Comparison of ENCODE assay signal across 29 cellular contexts in the genomic region with DNA sequence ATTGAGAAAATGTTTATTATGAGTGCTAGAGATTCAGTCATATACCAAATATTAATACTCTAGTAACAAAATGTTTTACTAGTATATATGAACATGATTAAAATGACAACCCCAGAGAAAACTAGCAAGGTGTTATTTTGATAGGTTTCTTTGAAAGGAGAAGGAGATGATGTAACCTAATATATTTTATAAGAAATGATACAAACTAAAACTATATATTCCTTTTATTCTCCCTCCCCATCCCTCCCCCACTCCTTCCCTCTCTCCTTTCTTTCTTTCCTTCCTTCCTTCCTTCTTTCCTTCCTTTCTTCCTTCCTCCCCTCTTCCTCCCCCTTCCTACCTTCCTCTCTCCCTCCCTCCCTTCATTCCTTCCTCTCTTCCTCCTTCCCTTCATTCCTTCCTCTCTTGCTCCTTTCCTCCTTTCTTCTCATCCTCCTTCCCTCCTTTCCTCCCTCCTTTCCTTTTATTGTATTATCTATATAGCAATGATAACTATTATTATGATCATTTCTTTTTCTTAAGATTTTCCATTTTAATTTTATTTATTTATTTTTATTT.
"Had no signal": no experiment of that assay in that cellular context is flagged by ENCODE, and none has a peak within 500 bp of the region (broad histone marks: within the 10 kb centered on the region; RNA-seq: fewer than 3 reads in every experiment).

No MANE protein-coding gene starts in this region.

- H3K27me3 ChIP-seq: colonic mucosa, dorsolateral prefrontal cortex, esophagus muscularis mucosa, esophagus squamous epithelium, gastrocnemius medialis, gastroesophageal sphincter, heart left ventricle, heart right ventricle had no signal

- H3K4me1 ChIP-seq: colonic mucosa, esophagus muscularis mucosa, esophagus squamous epithelium, foreskin keratinocyte, gastroesophageal sphincter, heart left ventricle, heart right ventricle had no signal

- H3K27ac Mint-ChIP-seq: dendritic cell treated with granulocyte-macrophage colony-stimulating factor and Interleukin-4, amounts not matched to agents 40 ng/mL and 50 ng/mL, for 4 days; effector memory CD8-positive, alpha-beta T cell; endodermal cell had no signal

- H3K4me1 Mint-ChIP-seq: endodermal cell had no signal

- H3K4me3 ChIP-seq: colonic mucosa, coronary artery, dorsolateral prefrontal cortex, esophagus muscularis mucosa, esophagus squamous epithelium, gastrocnemius medialis, gastroesophageal sphincter, heart left ventricle, heart right ventricle had no signal

- H3K27ac ChIP-seq: colonic mucosa, coronary artery, dorsolateral prefrontal cortex, epithelial cell of prostate, esophagus muscularis mucosa, esophagus squamous epithelium, foreskin keratinocyte, gastrocnemius medialis, gastroesophageal sphincter, heart left ventricle, heart right ventricle had no signal

- H3K9me3 ChIP-seq: colonic mucosa, esophagus muscularis mucosa, esophagus squamous epithelium, gastrocnemius medialis, gastroesophageal sphincter had no signal

- H3K36me3 ChIP-seq: colonic mucosa, esophagus muscularis mucosa, esophagus squamous epithelium, gastrocnemius medialis, gastroesophageal sphincter, heart left ventricle, heart right ventricle had no signal

- ATAC-seq: effector memory CD8-positive, alpha-beta T cell; esophagus mucosa; foreskin keratinocyte; gastrocnemius medialis; gastroesophageal sphincter; heart left ventricle; heart right ventricle had no signal

- FAIRE-seq: colon, endometrium, endothelial cell of umbilical vein, frontal cortex had no signal

- H3K9me3 Mint-ChIP-seq: endodermal cell had no signal

- DNase-seq: colonic mucosa; cortex of kidney; dermis blood vessel endothelial cell; dorsolateral prefrontal cortex; effector CD4-positive, alpha-beta T cell; effector CD8-positive, alpha-beta T cell; effector memory CD4-positive, alpha-beta T cell; effector memory CD8-positive, alpha-beta T cell; endodermal cell; erythroblast; esophagus squamous epithelium; foreskin fibroblast; foreskin keratinocyte; foreskin melanocyte; gastrocnemius medialis; glutamatergic neuron; head of caudate nucleus; heart left ventricle; heart right ventricle had no signal

- H3K4me3 Mint-ChIP-seq: dendritic cell treated with granulocyte-macrophage colony-stimulating factor and Interleukin-4, amounts not matched to agents 40 ng/mL and 50 ng/mL, for 4 days; effector memory CD8-positive, alpha-beta T cell; endodermal cell had no signal

- H3K27me3 Mint-ChIP-seq: dendritic cell treated with granulocyte-macrophage colony-stimulating factor and Interleukin-4, amounts not matched to agents 40 ng/mL and 50 ng/mL, for 4 days; effector memory CD8-positive, alpha-beta T cell had no signal
